In the genomic region with DNA sequence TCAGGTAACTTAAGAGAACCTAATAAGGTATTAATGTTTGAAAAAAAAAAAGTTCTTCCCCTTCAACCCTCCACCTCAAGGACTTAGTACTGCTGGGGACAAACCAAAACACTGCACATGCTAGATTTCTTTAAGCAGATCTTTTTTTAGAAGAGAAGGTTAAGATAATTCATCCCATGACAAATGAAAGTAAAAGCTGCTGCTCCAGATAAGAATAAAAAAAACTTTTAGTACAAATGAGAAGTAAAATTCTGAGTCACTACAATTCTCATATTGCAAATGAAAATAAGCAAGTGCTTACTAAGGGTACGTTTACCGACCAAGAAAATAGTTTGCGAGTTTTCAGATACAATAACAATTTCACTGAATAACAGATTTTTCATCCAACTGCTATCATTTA, we compare ENCODE assay signal across 10 cellular contexts. TPM values are rescaled to one million over a fixed set of nuclear protein-coding genes. Genes with fewer than 3 reads are reported as not detected.
A peak's percentile ranks its signal among the peaks of the same experiment; 100 is the strongest.
DNase-seq lines count a peak whose midpoint lies in the region; ATAC-seq and TF ChIP-seq lines count a peak whose summit lies in the region.
"Had no signal": no experiment of that assay in that cellular context is flagged by ENCODE, and none has a peak within 500 bp of the region (broad histone marks: within the 10 kb centered on the region; RNA-seq: fewer than 3 reads in every experiment).

No MANE protein-coding gene starts in this region.

- peak overlapping the region; percentile 69 for H3K27ac Mint-ChIP-seq in activated CD4-positive, alpha-beta T cell treated with anti-CD3 and anti-CD28 coated beads, Interleukin-2, amount 10 ng/mL, durations not matched to agents 24 days and 14 days
- no peak overlapping the region for H3K27ac Mint-ChIP-seq in Caco-2 (ENCODE audit: unreplicated experiment)

- H3K4me3 ChIP-seq in ascending aorta (peak overlapping the region in 1 of 2 donors; percentile 33), Caco-2 (ENCODE audit: low read depth, low read length) (no peak overlapping the region)
- H3K4me3 ChIP-seq: body of pancreas, psoas muscle had no signal

- DNase-seq in activated CD4-positive, alpha-beta T cell treated with anti-CD3 and anti-CD28 coated beads, Interleukin-2, amount 10 ng/mL, durations not matched to agents 24 days and 14 days = no peak
- DNase-seq in activated CD4-positive, alpha-beta T cell treated with anti-CD3 and anti-CD28 coated beads, Interleukin-2, amount 50 U/mL, for 1 hour = no peak
- no peak for DNase-seq in ascending aorta (ENCODE audit: low spot score in 2 of 2)
- DNase-seq in stimulated activated naive CD8-positive, alpha-beta T cell treated with anti-CD3 and anti-CD28 coated beads, Interleukin-15, Interleukin-2, amounts not matched to agents 100 U/mL and 50 U/mL, for 24 hours = no peak
- no peak for DNase-seq in stimulated activated CD4-positive, alpha-beta T cell treated with anti-CD3 and anti-CD28 coated beads, Interleukin-4, amount 100 ng/mL, for 24 hours
- no peak for DNase-seq in Caco-2
- DNase-seq in RKO (ENCODE audit: low spot score) = no peak
- DNase-seq: body of pancreas, psoas muscle had no signal

- H3K4me3 Mint-ChIP-seq in activated CD4-positive, alpha-beta T cell treated with anti-CD3 and anti-CD28 coated beads, Interleukin-2, amount 10 ng/mL, durations not matched to agents 24 days and 14 days = peak overlapping the region; percentile 5
- no peak overlapping the region for H3K4me3 Mint-ChIP-seq in Caco-2 (ENCODE audit: unreplicated experiment)

- no peak for TF ChIP-seq CTCF in ascending aorta (IDR thresholded peaks at IDR 0.05)
- TF ChIP-seq CTCF in Caco-2 (IDR thresholded peaks at IDR 0.05; ENCODE audit: insufficient read depth in 1 of 2, low read depth in 1 of 2, low read length in 1 of 2, severe bottlenecking in 1 of 2, unreplicated experiment in 1 of 2) = no peak

- ATAC-seq in HG02870 (IDR thresholded peaks at IDR 0.05; ENCODE audit: unreplicated experiment) = peak; percentile 84
- ATAC-seq in stimulated activated naive CD8-positive, alpha-beta T cell treated with anti-CD3 and anti-CD28 coated beads, Interleukin-15, Interleukin-2, amounts not matched to agents 100 U/mL and 50 U/mL, for 24 hours = peak; percentile 46

- H3K4me1 ChIP-seq in ascending aorta (peaks cover 9 to 27% of the 10 kb centered on the region in 2 donors), Caco-2 (peaks cover 21% of the 10 kb centered on the region)

- CTCF ChIA-PET in Caco-2 (lab: Charles Lee) = no interaction called here

- H3K36me3 Mint-ChIP-seq in activated CD4-positive, alpha-beta T cell treated with anti-CD3 and anti-CD28 coated beads, Interleukin-2, amount 10 ng/mL, durations not matched to agents 24 days and 14 days (ENCODE audit: low read depth) = peaks cover 15% of the 10 kb centered on the region
- H3K36me3 Mint-ChIP-seq in Caco-2 (ENCODE audit: insufficient read depth, unreplicated experiment) = peaks cover 9% of the 10 kb centered on the region

- H3K4me1 Mint-ChIP-seq in activated CD4-positive, alpha-beta T cell treated with anti-CD3 and anti-CD28 coated beads, Interleukin-2, amount 10 ng/mL, durations not matched to agents 24 days and 14 days = peaks cover 22% of the 10 kb centered on the region
- H3K4me1 Mint-ChIP-seq in Caco-2 (ENCODE audit: low read depth, unreplicated experiment) = peaks cover 9% of the 10 kb centered on the region

- no peaks in the 10 kb centered on the region for H3K36me3 ChIP-seq in ascending aorta
- no peaks in the 10 kb centered on the region for H3K36me3 ChIP-seq in Caco-2 (ENCODE audit: control insufficient read depth, insufficient read depth, low read length)

- peak overlapping the region; percentile 42 to 57 for H3K27ac ChIP-seq in ascending aorta
- H3K27ac ChIP-seq: psoas muscle had no signal

- H3K27me3 Mint-ChIP-seq in activated CD4-positive, alpha-beta T cell treated with anti-CD3 and anti-CD28 coated beads, Interleukin-2, amount 10 ng/mL, durations not matched to agents 24 days and 14 days = no peaks in the 10 kb centered on the region
- no peaks in the 10 kb centered on the region for H3K27me3 Mint-ChIP-seq in Caco-2 (ENCODE audit: insufficient read depth, unreplicated experiment)

- H3K9me3 ChIP-seq in ascending aorta (no peaks in the 10 kb centered on the region), Caco-2 (peaks cover 28% of the 10 kb centered on the region)
- H3K9me3 ChIP-seq: body of pancreas, psoas muscle had no signal

- H3K9me3 Mint-ChIP-seq in activated CD4-positive, alpha-beta T cell treated with anti-CD3 and anti-CD28 coated beads, Interleukin-2, amount 10 ng/mL, durations not matched to agents 24 days and 14 days = no peaks in the 10 kb centered on the region
- peaks cover 11% of the 10 kb centered on the region for H3K9me3 Mint-ChIP-seq in Caco-2 (ENCODE audit: unreplicated experiment)

- intact Hi-C loops in activated CD4-positive, alpha-beta T cell treated with anti-CD3 and anti-CD28 coated beads, Interleukin-2, amount 10 ng/mL, durations not matched to agents 24 days and 14 days (cut with micrococcal nuclease) = no loop called here
- intact Hi-C loops in ascending aorta (cut with DNase I) = no loop called here
- intact Hi-C loops in Caco-2 (cut with micrococcal nuclease; ENCODE audit: unreplicated experiment) = no loop called here

- POLR2A ChIA-PET in Caco-2 (lab: Charles Lee) = no interaction called here

- BruUV-seq in Caco-2 (replicated peaks; lab: Mats Ljungman, UMichigan) = no TSS peak

- no peaks in the 10 kb centered on the region for H3K27me3 ChIP-seq in ascending aorta
- no peaks in the 10 kb centered on the region for H3K27me3 ChIP-seq in Caco-2 (replicated peaks; ENCODE audit: control insufficient read depth, insufficient read depth, low read length)
- H3K27me3 ChIP-seq: body of pancreas had no signal

RNA-seq across cellular contexts. Expression of a gene that starts 8.9 kb away (rescaled TPM):
- 16.9 and 22.2 TPM in 2 replicates for total RNA-seq in activated CD4-positive, alpha-beta T cell treated with anti-CD3 and anti-CD28 coated beads, Interleukin-2, amount 10 ng/mL, durations not matched to agents 24 days and 14 days
- total RNA-seq in ascending aorta (4.0 TPM), Caco-2 (2022) (20.3 and 24.4 TPM in 2 replicates)
